Comparison of ENCODE assay signal across 1 cellular context in genomic region chr17:28745052-28745776, GRCh38.
TF ChIP-seq lines count a peak whose summit lies in the region.

No MANE protein-coding gene starts in this region.

TF ChIP-seq in HepG2, 621 proteins besides CTCF, POLR2A, EP300 and RAD21 (continued from another document and continues in another):
- TF ChIP-seq ZGPAT (CRISPR knock-in tag; IDR thresholded peaks at IDR 0.05) = no peak; the same call in 1 of the 2 replicates
- peak; percentile 67 for TF ChIP-seq FOXA3 (CRISPR knock-in tag; IDR thresholded peaks at IDR 0.05)
- TF ChIP-seq THAP9 (CRISPR knock-in tag; IDR thresholded peaks at IDR 0.05; ENCODE audit: borderline replicate concordance) = no peak
- TF ChIP-seq ZNF230 (CRISPR knock-in tag; IDR thresholded peaks at IDR 0.05) = peak; percentile 17; the same call in 1 of the 2 replicates
- peak; percentile 57 for TF ChIP-seq FOXP4 (CRISPR knock-in tag; IDR thresholded peaks at IDR 0.05)
- TF ChIP-seq ZNF513 (CRISPR knock-in tag; conservative IDR thresholded peaks at IDR 0.05) = no peak
- no peak for TF ChIP-seq STAT5B (CRISPR knock-in tag; IDR thresholded peaks at IDR 0.05)
- no peak for TF ChIP-seq ZNF713 (CRISPR knock-in tag; IDR thresholded peaks at IDR 0.05)
- no peak for TF ChIP-seq NBN (conservative IDR thresholded peaks at IDR 0.05)
- TF ChIP-seq IKZF5 (CRISPR knock-in tag; IDR thresholded peaks at IDR 0.05) = 0 out of 2 replicates have a peak, but pooled peaks have one; percentile 36
- TF ChIP-seq ARID5B (CRISPR knock-in tag; IDR thresholded peaks at IDR 0.05) = peak; percentile 56; the same call in 1 of the 2 replicates
- no peak for TF ChIP-seq ZNF644 (CRISPR knock-in tag; IDR thresholded peaks at IDR 0.05; ENCODE audit: low read depth)
- TF ChIP-seq ZNF619 (CRISPR knock-in tag; IDR thresholded peaks at IDR 0.05) = no peak
- TF ChIP-seq TFDP1 (CRISPR knock-in tag; IDR thresholded peaks at IDR 0.05; ENCODE audit: borderline replicate concordance) = no peak
- TF ChIP-seq FOXA1 (IDR thresholded peaks at IDR 0.05) = no peak
- TF ChIP-seq FOXA1 (CRISPR knock-in tag; IDR thresholded peaks at IDR 0.05) = peak; percentile 86
- TF ChIP-seq ARID3A (IDR thresholded peaks at IDR 0.05; ENCODE audit: low read depth, low read length) = no peak
- TF ChIP-seq ZNF280D (CRISPR knock-in tag; IDR thresholded peaks at IDR 0.05) = no peak
- TF ChIP-seq PRDM10 (CRISPR knock-in tag; IDR thresholded peaks at IDR 0.05; ENCODE audit: low read depth) = 0 out of 2 replicates have a peak, but pooled peaks have one; percentile 30
- no peak for TF ChIP-seq ZKSCAN8 (CRISPR knock-in tag; IDR thresholded peaks at IDR 0.05; ENCODE audit: borderline replicate concordance)
- no peak for TF ChIP-seq CHD2 (IDR thresholded peaks at IDR 0.05; ENCODE audit: low read depth, low read length)
- TF ChIP-seq BATF2 (CRISPR knock-in tag; IDR thresholded peaks at IDR 0.05) = 0 out of 2 replicates have a peak, but pooled peaks have one; percentile 63
- no peak for TF ChIP-seq GLMP (CRISPR knock-in tag; IDR thresholded peaks at IDR 0.05; ENCODE audit: borderline replicate concordance)
- TF ChIP-seq ZNF225 (CRISPR knock-in tag; IDR thresholded peaks at IDR 0.05) = no peak
- no peak for TF ChIP-seq YEATS2 (CRISPR knock-in tag; IDR thresholded peaks at IDR 0.05; ENCODE audit: borderline replicate concordance)
